ENCODE assay signal across 8 cellular contexts in the genomic region with DNA sequence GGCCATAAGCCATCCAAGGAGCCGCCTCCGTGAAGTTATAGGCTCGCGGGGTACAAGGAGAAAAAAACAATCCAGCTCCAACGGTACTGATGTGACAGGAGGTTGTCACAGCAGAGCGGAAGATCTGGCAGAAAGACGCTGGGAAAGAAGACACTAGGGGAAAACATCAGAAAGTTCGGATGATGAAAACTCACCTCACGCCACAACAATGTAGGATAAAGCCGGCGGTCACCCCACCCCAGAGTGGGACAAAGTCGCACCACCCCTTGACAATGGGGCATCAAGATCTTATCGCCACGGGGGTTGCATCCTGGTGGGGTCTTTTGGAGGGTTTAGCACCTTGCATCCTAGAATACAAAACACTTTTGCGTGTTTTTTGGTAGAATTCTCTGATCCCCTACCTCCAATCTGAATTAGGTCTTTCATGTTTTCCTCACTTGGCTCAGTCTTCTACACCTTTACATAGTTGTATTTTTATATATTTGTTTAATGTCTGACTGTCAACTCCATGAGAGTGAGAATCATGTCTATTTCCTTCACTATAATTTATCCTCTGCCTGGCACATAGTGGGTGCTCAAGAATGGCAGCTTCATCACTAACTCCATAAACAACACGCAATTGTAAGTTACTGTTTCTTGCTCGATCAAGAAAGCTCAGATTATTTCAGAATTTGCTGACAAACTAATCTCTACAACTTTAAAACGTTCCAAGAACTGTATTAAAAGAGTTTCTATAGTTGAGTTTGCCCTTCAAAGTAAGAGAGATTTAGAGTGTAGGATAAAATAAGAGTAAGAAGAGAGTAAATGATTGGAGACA. TPM values are rescaled to one million over a fixed set of nuclear protein-coding genes. Genes with fewer than 3 reads are reported as not detected.
DNase-seq lines count a peak whose midpoint lies in the region; ATAC-seq and TF ChIP-seq lines count a peak whose summit lies in the region.

No MANE protein-coding gene starts in this region.

- H3K4me3 ChIP-seq in GM23338 (peak overlapping the region; percentile 72), gastroesophageal sphincter (peak overlapping the region; percentile 74 to 99), skeletal muscle satellite cell (ENCODE audit: low read length) (peak overlapping the region; percentile 87)

- H3K9me3 Mint-ChIP-seq in GM23338, result no peaks in the 10 kb centered on the region; the same call in 2 of the 3 replicates
- H3K9me3 Mint-ChIP-seq in T-cell, result no peaks in the 10 kb centered on the region

- H3K27ac ChIP-seq in GM23338 (ENCODE audit: low read depth), result no peak overlapping the region
- H3K27ac ChIP-seq in gastroesophageal sphincter, result peak overlapping the region; percentile 80 to 93 (median 90)

- H4K20me1 ChIP-seq in GM23338 (replicated peaks; ENCODE audit: insufficient read depth), result 0 out of 2 replicates have a peak, but pooled peaks cover 4% of the 10 kb centered on the region

- CTCF ChIA-PET in T-cell (lab: Charles Lee), result interaction anchor here in 1 of 2 donors (0.5 kb wide), 1 partner anchor 221 kb away, joined by 3 read pairs; the partner anchor contains the start of gene EIF2B3

- H3K79me2 ChIP-seq in GM23338 (replicated peaks; ENCODE audit: insufficient read depth), result no peaks in the 10 kb centered on the region

- H3K4me3 Mint-ChIP-seq in GM23338, result peak overlapping the region; percentile 87
- peak overlapping the region; percentile 86 to 94 (median 87) for H3K4me3 Mint-ChIP-seq in T-cell

- H3K9me2 ChIP-seq in GM23338 (ENCODE audit: insufficient read depth), result no peaks in the 10 kb centered on the region

- peaks cover 21% of the 10 kb centered on the region for H3K27me3 Mint-ChIP-seq in GM23338 (ENCODE audit: insufficient read depth, low read depth, poor library complexity)
- H3K27me3 Mint-ChIP-seq in T-cell, result peaks cover 10% of the 10 kb centered on the region in 2 donors

- peak overlapping the region; percentile 14 for H3K9ac ChIP-seq in skeletal muscle satellite cell (ENCODE audit: low read depth, low read length)

- H3K4me2 ChIP-seq in GM23338, result peak overlapping the region; percentile 84
- H3K4me2 ChIP-seq in skeletal muscle satellite cell (ENCODE audit: low read length), result peak overlapping the region; percentile 99

- DNase-seq in GM23338 (ENCODE audit: low spot score) (no peak), T-cell (peak in 2 of 34 experiments; percentile 1 to 4), MV-4-11 (lab: John Stamatoyannopoulos, UW) (no peak), NCI-H2196 treated with DMSO at 0.1 percent for 48 hours (lab: John Stamatoyannopoulos, UW; ENCODE audit: unreplicated experiment) (no peak)

- TF ChIP-seq CTCF in GM23338 (conservative IDR thresholded peaks at IDR 0.05; ENCODE audit: low read depth in 2 of 2) (no peak), gastroesophageal sphincter (IDR thresholded peaks at IDR 0.05) (no peak)

- H3K27me3 ChIP-seq in GM23338 (ENCODE audit: insufficient read depth) (peaks cover 53% of the 10 kb centered on the region), gastroesophageal sphincter (no peaks in the 10 kb centered on the region), skeletal muscle satellite cell (ENCODE audit: control insufficient read depth, insufficient read depth, low read length) (peaks cover 46% of the 10 kb centered on the region)

- ATAC-seq in GM23338 (no peak), T-cell (replicated peaks in 1 of 4) (peak in 2 of 4 experiments; percentile 14 to 36), gastroesophageal sphincter (no peak), HG02870 (IDR thresholded peaks at IDR 0.05; ENCODE audit: unreplicated experiment) (no peak), HG03442 (IDR thresholded peaks at IDR 0.05; ENCODE audit: unreplicated experiment) (no peak)

- TF ChIP-seq EP300 in gastroesophageal sphincter (IDR thresholded peaks at IDR 0.05), result no peak

- POLR2A ChIA-PET in T-cell (lab: Charles Lee), result interaction anchor here in 1 of 2 donors (0.6 kb wide), 1 partner anchor 389 kb away, joined by 3 read pairs; no protein-coding TSS in a partner anchor

- H3K36me3 ChIP-seq in GM23338 (ENCODE audit: insufficient read depth) (no peaks in the 10 kb centered on the region), gastroesophageal sphincter (no peaks in the 10 kb centered on the region), skeletal muscle satellite cell (ENCODE audit: insufficient read depth, low read length) (no peaks in the 10 kb centered on the region)

- 7 to 13% methylated on average over 14 to 17 of the region's 18 CpGs for WGBS in gastroesophageal sphincter (ENCODE audit: low coverage in 1 of 2), 2 donors

- peaks cover 8% of the 10 kb centered on the region for H3F3A ChIP-seq in GM23338 (replicated peaks; ENCODE audit: low read depth)

- H3K9me3 ChIP-seq in gastroesophageal sphincter (no peaks in the 10 kb centered on the region), skeletal muscle satellite cell (replicated peaks; ENCODE audit: low read length) (no peaks in the 10 kb centered on the region)

- peaks cover 28% of the 10 kb centered on the region for H3K4me1 Mint-ChIP-seq in GM23338
- peaks cover 33 to 38% (median 33%) of the 10 kb centered on the region in 3 donors for H3K4me1 Mint-ChIP-seq in T-cell

- peak overlapping the region; percentile 98 for H2AFZ ChIP-seq in GM23338

- peaks cover 24% of the 10 kb centered on the region for H3K4me1 ChIP-seq in GM23338 (ENCODE audit: insufficient read depth)
- peaks cover 0 to 29% (median 4%) of the 10 kb centered on the region in 3 donors for H3K4me1 ChIP-seq in gastroesophageal sphincter
- peaks cover 4% of the 10 kb centered on the region for H3K4me1 ChIP-seq in skeletal muscle satellite cell (ENCODE audit: control insufficient read depth, insufficient read depth, low read length)

- H3K36me3 Mint-ChIP-seq in GM23338 (ENCODE audit: low read depth) (no peaks in the 10 kb centered on the region; the same call in 2 of the 3 replicates), T-cell (no peaks in the 10 kb centered on the region)

- no peak for TF ChIP-seq POLR2A in gastroesophageal sphincter (IDR thresholded peaks at IDR 0.05)

- no peak overlapping the region for H3K27ac Mint-ChIP-seq in GM23338
- peak overlapping the region; percentile 83 to 87 for H3K27ac Mint-ChIP-seq in T-cell

TF ChIP-seq in GM23338, 12 proteins besides CTCF, POLR2A, EP300 and RAD21:
- TF ChIP-seq NANOG (IDR thresholded peaks at IDR 0.05; ENCODE audit: borderline replicate concordance), result no peak
- TF ChIP-seq ZNF114 (CRISPR knock-in tag; IDR thresholded peaks at IDR 0.05), result no peak
- peak; percentile 4 for TF ChIP-seq EZH2 (IDR thresholded peaks at IDR 0.05; ENCODE audit: low read depth, unreplicated experiment)

RNA-seq across cellular contexts. Expression of gene ZSWIM5, which starts 0.6 kb away (rescaled TPM):
- total RNA-seq in GM23338 (2014; rRNA removed; shearing (Covaris generic)), result 2.6 and 3.6 TPM in 2 replicates
- 0.49 and 0.65 TPM in 2 replicates for polyA plus RNA-seq in GM23338 (2016; fragmentation: Nextera tagmentation; extraction: Ambion mirVana)
- total RNA-seq in T-cell (1 to 10 TPM; 1.6 to 4.0 (median 2.0) TPM), gastroesophageal sphincter (1 to 10 TPM; 3.3 to 8.1 (median 5.8) TPM)
- total RNA-seq in skeletal muscle satellite cell (2012; rRNA removed), result 0.25 and 0.66 TPM in 2 replicates
